ENCODE assay signal across 8 cellular contexts in genomic region chr5:135834639-135835529, GRCh38. TPM values are rescaled to one million over a fixed set of nuclear protein-coding genes. Genes with fewer than 3 reads are reported as not detected.
DNase-seq lines count a peak whose midpoint lies in the region; ATAC-seq, FAIRE-seq and TF ChIP-seq lines count a peak whose summit lies in the region.

A gene with protein sequence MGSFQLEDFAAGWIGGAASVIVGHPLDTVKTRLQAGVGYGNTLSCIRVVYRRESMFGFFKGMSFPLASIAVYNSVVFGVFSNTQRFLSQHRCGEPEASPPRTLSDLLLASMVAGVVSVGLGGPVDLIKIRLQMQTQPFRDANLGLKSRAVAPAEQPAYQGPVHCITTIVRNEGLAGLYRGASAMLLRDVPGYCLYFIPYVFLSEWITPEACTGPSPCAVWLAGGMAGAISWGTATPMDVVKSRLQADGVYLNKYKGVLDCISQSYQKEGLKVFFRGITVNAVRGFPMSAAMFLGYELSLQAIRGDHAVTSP (plus strand): TSS chr5:135834663. CDS start chr5:135834848, 185 bp downstream.

- peak within 1 kb of the TSS in 1 of 5 experiments; percentile 41 for H3K27ac Mint-ChIP-seq in brain

- ATAC-seq in GM21576 (IDR thresholded peaks at IDR 0.05; ENCODE audit: unreplicated experiment) (peak; percentile 67), HG02870 (IDR thresholded peaks at IDR 0.05; ENCODE audit: unreplicated experiment) (no peak)

- H2AFZ ChIP-seq in keratinocyte (ENCODE audit: control insufficient read depth, low read length), result peak within 1 kb of the TSS; percentile 59

- TF ChIP-seq CTCF in brain (conservative IDR thresholded peaks at IDR 0.05) (peak; percentile 56 to 75), keratinocyte (optimal IDR thresholded peaks at IDR 0.05 in 1 of 3, IDR thresholded peaks at IDR 0.05 in 1 of 3, conservative IDR thresholded peaks at IDR 0.05 in 1 of 3; ENCODE audit: extremely low read depth in 1 of 3, insufficient read depth in 2 of 3, low read length in 3 of 3) (peak in 2 of 3 experiments; percentile 4 to 10)

- H3K4me3 ChIP-seq in keratinocyte (ENCODE audit: control insufficient read depth in 2 of 3, extremely low read depth in 1 of 3, insufficient read depth in 2 of 3, low read depth in 1 of 3, low read length in 3 of 3), result peak within 1 kb of the TSS; percentile 41 to 74 (median 65)

- dilution Hi-C loops in keratinocyte (cut with MboI; ENCODE audit: extremely low pct_ligation_motif_present, low sequenced_read_pairs), result loop anchor here (10.0 to 25.0 kb wide), 3 partner anchors 110 to 373 kb away; partner anchors contain the start of gene TIFAB

- no peaks in the 10 kb centered on the region for H4K20me1 ChIP-seq in keratinocyte (ENCODE audit: control insufficient read depth, extremely low read depth, insufficient read depth, low read length)

- H3K79me2 ChIP-seq in keratinocyte (ENCODE audit: control insufficient read depth, insufficient read depth, low read length), result no peaks in the 10 kb centered on the region

- H3K36me3 ChIP-seq in keratinocyte (ENCODE audit: control insufficient read depth in 2 of 2, extremely low read depth in 1 of 2, insufficient read depth in 2 of 2, low read length in 2 of 2), result no peaks in the 10 kb centered on the region

- H3K9me3 ChIP-seq in keratinocyte (ENCODE audit: control insufficient read depth, low read depth, low read length), result no peaks in the 10 kb centered on the region

- no peak within 1 kb of the TSS for H3K9ac ChIP-seq in keratinocyte (ENCODE audit: control insufficient read depth, extremely low read depth, insufficient read depth, low read length)

- peaks cover 12 to 26% (median 20%) of the 10 kb centered on the region in 5 experiments for H3K9me3 Mint-ChIP-seq in brain

- H3K27me3 Mint-ChIP-seq in brain, result peaks cover 68% of the 10 kb centered on the region

- peaks cover 31% of the 10 kb centered on the region for H3K27me3 ChIP-seq in keratinocyte (ENCODE audit: control insufficient read depth, extremely low read depth, insufficient read depth, low read length)

- peak within 1 kb of the TSS; percentile 81 to 86 (median 84) for H3K4me3 Mint-ChIP-seq in brain

- peaks cover 8% of the 10 kb centered on the region for H3K4me1 ChIP-seq in keratinocyte (ENCODE audit: control insufficient read depth, extremely low read depth, insufficient read depth, low read length)

- DNase-seq in Caki2 (ENCODE audit: low read depth) (peak; percentile 45), NCI-H2196 (lab: John Stamatoyannopoulos, UW; ENCODE audit: unreplicated experiment) (peak; percentile 73), keratinocyte (ENCODE audit: low read depth, low spot score) (no peak), SHP77 (lab: John Stamatoyannopoulos, UW) (no peak)
- peak; percentile 16 for DNase-seq in stimulated activated CD4-positive, alpha-beta T cell treated with anti-CD3 and anti-CD28 coated beads, Interleukin-4, amount 100 ng/mL, for 24 hours

- H3K27ac ChIP-seq in keratinocyte (ENCODE audit: control insufficient read depth, insufficient read depth, low read length), result no peak within 1 kb of the TSS

- no peaks in the 10 kb centered on the region for H3K9me1 ChIP-seq in keratinocyte (ENCODE audit: control insufficient read depth, extremely low read depth, insufficient read depth, low read length)

- H3K4me2 ChIP-seq in keratinocyte (ENCODE audit: control insufficient read depth, extremely low read depth, insufficient read depth, low read depth, low read length), result peak within 1 kb of the TSS; percentile 83

- no peak for FAIRE-seq in keratinocyte (lab: Jason Lieb, UNC)

- H3K36me3 Mint-ChIP-seq in brain, result no peaks in the 10 kb centered on the region

- H3K4me1 Mint-ChIP-seq in brain, result peaks cover 9% of the 10 kb centered on the region

- in situ Hi-C loops in Caki2 (cut with HindIII; ENCODE audit: low pct_unique_long_range_greater_than_20kb, low sequenced_read_pairs), result no loop called here

RNA-seq across cellular contexts. Expression of the gene that starts here (rescaled TPM):
- total RNA-seq in Caki2 (2014; rRNA removed; shearing (Covaris generic); ENCODE audit: low replicate concordance), result not detected in 2 replicates
- polyA plus RNA-seq in brain (ENCODE audit: insufficient read depth, low read depth, low replicate concordance) (23.1 TPM), keratinocyte (0.35 TPM in 1 of 3 replicates, not detected in the others)
- not detected for polyA plus RNA-seq in keratinocyte (2011; ENCODE audit: low read depth)
- polyA plus RNA-seq in keratinocyte (2011; cell fraction: cytosol; rRNA removed), result 0.04 TPM in 1 of 2 replicates, not detected in the other
- 0.08 and 0.40 TPM in 2 replicates for polyA plus RNA-seq in keratinocyte (2011; cell fraction: nucleus; rRNA removed)
- polyA plus RNA-seq in keratinocyte (2012; ENCODE audit: low replicate concordance), result not detected in 2 replicates
- 0.69 TPM in 1 of 3 replicates, not detected in the others for polyA minus RNA-seq in keratinocyte
- polyA minus RNA-seq in keratinocyte (2011; cell fraction: cytosol; rRNA and poly(A)+ RNA removed), result not detected
- 0.78 TPM in 1 of 2 replicates, not detected in the other for polyA minus RNA-seq in keratinocyte (2011; cell fraction: nucleus; rRNA and poly(A)+ RNA removed)

Comparison
In these comparisons a context has a peak if more than half of its experiments do, and no peak if none do; other contexts are left out.
1. RNA of the gene that starts here (polyA plus RNA-seq): 23.1 TPM in brain (single experiment); 0.04 to 0.40 TPM in keratinocyte; every median in the first group is over 10 times any median in the second.
2. Peak in DNase-seq in Caki2; RNA of the gene not detected or under 1 TPM.
3. DNase-seq: peak in NCI-H2196 (single experiment) and stimulated activated CD4-positive, alpha-beta T cell treated with anti-CD3 and anti-CD28 coated beads, Interleukin-4, amount 100 ng/mL, for 24 hours (single experiment); none in keratinocyte (single experiment) and SHP77 (0 of 2).